In the genomic region with DNA sequence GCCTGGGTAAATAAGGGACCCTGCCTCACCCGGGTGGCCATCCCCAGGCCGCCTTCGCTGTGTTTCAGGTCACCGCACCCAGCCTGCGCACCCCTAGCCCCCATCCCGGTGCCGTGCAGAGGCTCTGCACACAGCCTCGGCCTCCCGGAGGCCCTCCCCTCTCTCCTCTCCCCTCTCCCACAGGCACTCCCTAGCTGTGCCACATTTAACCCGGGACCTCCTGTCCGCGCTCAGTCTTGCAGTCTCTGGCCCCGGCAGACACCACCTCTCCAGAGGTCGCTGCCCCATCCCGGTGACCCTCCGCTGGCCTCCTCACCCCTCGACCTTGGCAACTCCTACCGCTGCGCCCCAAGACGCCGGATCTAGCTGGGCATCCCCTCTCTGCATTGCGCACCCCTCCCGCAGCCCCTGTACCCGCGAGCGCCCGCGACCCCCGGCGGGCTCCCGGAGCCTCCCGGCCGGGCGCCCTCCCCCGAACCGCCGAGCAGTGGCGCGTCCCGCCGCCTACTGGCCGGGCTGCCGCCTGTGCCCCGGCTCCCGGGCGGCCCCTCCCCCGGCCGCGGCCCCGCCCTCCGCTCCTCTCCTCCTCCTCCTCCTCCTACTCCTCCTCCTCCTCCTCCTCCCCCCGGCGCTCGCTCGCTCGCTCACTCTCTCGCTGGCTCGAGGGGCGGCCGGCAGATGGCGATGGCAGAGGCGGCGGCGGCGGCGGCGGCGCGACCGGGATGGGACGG, we compare ENCODE assay signal across 8 cellular contexts. TPM values are rescaled to one million over a fixed set of nuclear protein-coding genes. Genes with fewer than 3 reads are reported as not detected.
DNase-seq lines count a peak whose midpoint lies in the region; ATAC-seq and TF ChIP-seq lines count a peak whose summit lies in the region.

A gene (plus strand): TSS at position 647 of the 731 bp plus-strand sequence.

- no peak within 1 kb of the TSS for H3K27ac Mint-ChIP-seq in activated CD8-positive, alpha-beta T cell treated with anti-CD3 and anti-CD28 coated beads for 36 hours
- no peak within 1 kb of the TSS for H3K27ac Mint-ChIP-seq in naive thymus-derived CD8-positive, alpha-beta T cell

- H3K27ac ChIP-seq in HEK293 (ENCODE audit: extremely low read depth, low read depth, low read length) (no peak within 1 kb of the TSS), tibial nerve (peak within 1 kb of the TSS; percentile 22 to 88 (median 63))

- H3K4me3 Mint-ChIP-seq in activated CD8-positive, alpha-beta T cell treated with anti-CD3 and anti-CD28 coated beads for 36 hours, result no peak within 1 kb of the TSS
- peak within 1 kb of the TSS in 8 of 10 donors; percentile 22 to 62 (median 41) for H3K4me3 Mint-ChIP-seq in naive thymus-derived CD8-positive, alpha-beta T cell

- TF ChIP-seq POLR2A in tibial nerve (IDR thresholded peaks at IDR 0.05), result peak in 1 of 2 donors; percentile 65

- ATAC-seq in activated CD8-positive, alpha-beta T cell treated with anti-CD3 and anti-CD28 coated beads for 36 hours, result peak; percentile 78
- no peak for ATAC-seq in naive thymus-derived CD8-positive, alpha-beta T cell
- ATAC-seq in GM21825 (IDR thresholded peaks at IDR 0.05; ENCODE audit: unreplicated experiment), result no peak

- H3K4me3 ChIP-seq in HEK293 (ENCODE audit: low read depth, low read length), result peak within 1 kb of the TSS; percentile 30
- H3K4me3 ChIP-seq in tibial nerve, result peak within 1 kb of the TSS; percentile 35 to 63 (median 42)

- H3K4me1 ChIP-seq in HEK293 (ENCODE audit: control insufficient read depth, insufficient read depth, low read length) (peaks cover 12% of the 10 kb centered on the region), tibial nerve (peaks cover 0 to 48% (median 7%) of the 10 kb centered on the region in 4 donors)

- H3K36me3 ChIP-seq in HEK293 (ENCODE audit: control insufficient read depth in 2 of 2, insufficient read depth in 1 of 2, low read length in 2 of 2) (no peaks in the 10 kb centered on the region), tibial nerve (no peaks in the 10 kb centered on the region)

- H3K9me3 ChIP-seq in HEK293 (ENCODE audit: control insufficient read depth, insufficient read depth, low read depth, low read length) (no peaks in the 10 kb centered on the region), tibial nerve (no peaks in the 10 kb centered on the region)

- CTCF ChIA-PET in HEK293 (lab: Yijun Ruan, JAX), result interaction anchor here (0.6 to 1.3 kb wide), 3 partner anchors 28 to 85 kb away, joined by 3 to 6 read pairs (median 5); no protein-coding TSS in a partner anchor
- CTCF ChIA-PET in activated CD8-positive, alpha-beta T cell treated with anti-CD3 and anti-CD28 coated beads for 36 hours (lab: Charles Lee), result interaction anchor here (1.5 to 3.6 kb wide), 2 partner anchors 216 to 218 kb away, joined by 6 to 26 read pairs; no protein-coding TSS in a partner anchor

- peak; percentile 68 for TF ChIP-seq CTCF in HEK293 (tag by site-specific recombination; IDR thresholded peaks at IDR 0.05)
- TF ChIP-seq CTCF in activated CD8-positive, alpha-beta T cell treated with anti-CD3 and anti-CD28 coated beads for 36 hours (IDR thresholded peaks at IDR 0.05), result no peak
- TF ChIP-seq CTCF in tibial nerve (IDR thresholded peaks at IDR 0.05), result peak; percentile 33 to 75 (median 67)

- POLR2A ChIA-PET in HEK293 (lab: Yijun Ruan, JAX), result interaction anchor here (1.4 kb wide), 1 partner anchor 16 kb away, joined by 3 read pairs; no protein-coding TSS in a partner anchor
- POLR2A ChIA-PET in activated CD8-positive, alpha-beta T cell treated with anti-CD3 and anti-CD28 coated beads for 36 hours (lab: Charles Lee), result interaction anchor here (0.7 kb wide), 1 partner anchor 149 kb away, joined by 5 read pairs; no protein-coding TSS in a partner anchor
- POLR2A ChIA-PET in naive thymus-derived CD8-positive, alpha-beta T cell (lab: Charles Lee), result no interaction called here

- no peaks in the 10 kb centered on the region for H3K36me3 Mint-ChIP-seq in activated CD8-positive, alpha-beta T cell treated with anti-CD3 and anti-CD28 coated beads for 36 hours (ENCODE audit: low read depth)
- peaks cover 0 to 5% (median 0%) of the 10 kb centered on the region in 3 donors for H3K36me3 Mint-ChIP-seq in naive thymus-derived CD8-positive, alpha-beta T cell

- peaks cover 2% of the 10 kb centered on the region for H3K4me1 Mint-ChIP-seq in activated CD8-positive, alpha-beta T cell treated with anti-CD3 and anti-CD28 coated beads for 36 hours (ENCODE audit: low read depth)
- peaks cover 2 to 17% (median 9%) of the 10 kb centered on the region in 4 donors for H3K4me1 Mint-ChIP-seq in naive thymus-derived CD8-positive, alpha-beta T cell

- intact Hi-C loops in activated CD8-positive, alpha-beta T cell treated with anti-CD3 and anti-CD28 coated beads for 36 hours (cut with micrococcal nuclease), result no loop called here

- peaks cover 58% of the 10 kb centered on the region for H3K27me3 Mint-ChIP-seq in activated CD8-positive, alpha-beta T cell treated with anti-CD3 and anti-CD28 coated beads for 36 hours
- peaks cover 40 to 82% (median 61%) of the 10 kb centered on the region in 5 donors for H3K27me3 Mint-ChIP-seq in naive thymus-derived CD8-positive, alpha-beta T cell

- peak in 1 of 2 donors; percentile 23 for TF ChIP-seq EP300 in tibial nerve (IDR thresholded peaks at IDR 0.05)

- H3K9me3 Mint-ChIP-seq in activated CD8-positive, alpha-beta T cell treated with anti-CD3 and anti-CD28 coated beads for 36 hours, result no peaks in the 10 kb centered on the region
- no peaks in the 10 kb centered on the region for H3K9me3 Mint-ChIP-seq in naive thymus-derived CD8-positive, alpha-beta T cell

- WGBS in tibial nerve, 2 donors, result 4% methylated on average over 39 to 60 of the region's 71 CpGs

- peak; percentile 10 for DNase-seq in GDM1 (lab: John Stamatoyannopoulos, UW)
- DNase-seq in NCI-H2171 (lab: John Stamatoyannopoulos, UW), result peak; percentile 76
- peak; percentile 52 for DNase-seq in activated CD8-positive, alpha-beta T cell treated with anti-CD3 and anti-CD28 coated beads for 36 hours
- peak; percentile 74 for DNase-seq in fibroblast of gingiva (ENCODE audit: low read depth)
- no peak for DNase-seq in naive thymus-derived CD8-positive, alpha-beta T cell
- DNase-seq in tibial nerve (ENCODE audit: low spot score in 2 of 2), result no peak

- H3K27me3 ChIP-seq in tibial nerve, result peaks cover 3 to 54% of the 10 kb centered on the region in 2 donors

TF ChIP-seq in HEK293, 187 proteins besides CTCF, POLR2A, EP300 and RAD21 (continues in another document):
- no peak for TF ChIP-seq ZNF529 (tag by site-specific recombination; IDR thresholded peaks at IDR 0.05; ENCODE audit: insufficient replicate concordance)
- TF ChIP-seq, protein P1, sequence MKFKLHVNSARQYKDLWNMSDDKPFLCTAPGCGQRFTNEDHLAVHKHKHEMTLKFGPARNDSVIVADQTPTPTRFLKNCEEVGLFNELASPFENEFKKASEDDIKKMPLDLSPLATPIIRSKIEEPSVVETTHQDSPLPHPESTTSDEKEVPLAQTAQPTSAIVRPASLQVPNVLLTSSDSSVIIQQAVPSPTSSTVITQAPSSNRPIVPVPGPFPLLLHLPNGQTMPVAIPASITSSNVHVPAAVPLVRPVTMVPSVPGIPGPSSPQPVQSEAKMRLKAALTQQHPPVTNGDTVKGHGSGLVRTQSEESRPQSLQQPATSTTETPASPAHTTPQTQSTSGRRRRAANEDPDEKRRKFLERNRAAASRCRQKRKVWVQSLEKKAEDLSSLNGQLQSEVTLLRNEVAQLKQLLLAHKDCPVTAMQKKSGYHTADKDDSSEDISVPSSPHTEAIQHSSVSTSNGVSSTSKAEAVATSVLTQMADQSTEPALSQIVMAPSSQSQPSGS (tag by site-specific recombination; IDR thresholded peaks at IDR 0.05; ENCODE audit: low read depth), result no peak
- TF ChIP-seq ZNF621 (tag by site-specific recombination; IDR thresholded peaks at IDR 0.05), result no peak
- TF ChIP-seq ZNF555 (tag by site-specific recombination; conservative IDR thresholded peaks at IDR 0.05), result no peak
- TF ChIP-seq ZNF292 (tag by site-specific recombination; IDR thresholded peaks at IDR 0.05; ENCODE audit: borderline replicate concordance, low read depth), result no peak
- TF ChIP-seq ZNF707 (tag by site-specific recombination; IDR thresholded peaks at IDR 0.05), result no peak
- TF ChIP-seq, protein P2, sequence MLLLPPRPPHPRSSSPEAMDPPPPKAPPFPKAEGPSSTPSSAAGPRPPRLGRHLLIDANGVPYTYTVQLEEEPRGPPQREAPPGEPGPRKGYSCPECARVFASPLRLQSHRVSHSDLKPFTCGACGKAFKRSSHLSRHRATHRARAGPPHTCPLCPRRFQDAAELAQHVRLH (tag by site-specific recombination; IDR thresholded peaks at IDR 0.05), result no peak
- TF ChIP-seq ZNF366 (tag by site-specific recombination; conservative IDR thresholded peaks at IDR 0.05), result no peak
- TF ChIP-seq ZIC2 (tag by site-specific recombination; IDR thresholded peaks at IDR 0.05), result peak; percentile 80
- no peak for TF ChIP-seq ZNF610 (tag by site-specific recombination; IDR thresholded peaks at IDR 0.05; ENCODE audit: borderline replicate concordance)
- TF ChIP-seq, protein P3, sequence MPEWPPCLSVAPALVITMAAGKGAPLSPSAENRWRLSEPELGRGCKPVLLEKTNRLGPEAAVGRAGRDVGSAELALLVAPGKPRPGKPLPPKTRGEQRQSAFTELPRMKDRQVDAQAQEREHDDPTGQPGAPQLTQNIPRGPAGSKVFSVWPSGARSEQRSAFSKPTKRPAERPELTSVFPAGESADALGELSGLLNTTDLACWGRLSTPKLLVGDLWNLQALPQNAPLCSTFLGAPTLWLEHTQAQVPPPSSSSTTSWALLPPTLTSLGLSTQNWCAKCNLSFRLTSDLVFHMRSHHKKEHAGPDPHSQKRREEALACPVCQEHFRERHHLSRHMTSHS (tag by site-specific recombination; IDR thresholded peaks at IDR 0.05), result no peak

RNA-seq across cellular contexts. Expression of the gene that starts here (rescaled TPM):
- total RNA-seq in activated CD8-positive, alpha-beta T cell treated with anti-CD3 and anti-CD28 coated beads for 36 hours, result not detected
- not detected for total RNA-seq in naive thymus-derived CD8-positive, alpha-beta T cell
- not detected for polyA plus RNA-seq in naive thymus-derived CD8-positive, alpha-beta T cell
- total RNA-seq in tibial nerve, result 10 to 100 TPM; 17.8 to 38.0 (median 29.4) TPM

Comparison
In these comparisons a context has a peak if more than half of its experiments do, and no peak if none do; other contexts are left out.
1. RNA of the gene that starts here (total RNA-seq): 17.8 to 38.0 TPM in tibial nerve; not detected in naive thymus-derived CD8-positive, alpha-beta T cell and not detected in activated CD8-positive, alpha-beta T cell treated with anti-CD3 and anti-CD28 coated beads for 36 hours; every median in the first group is over 10 times any median in the second.
2. Peak in DNase-seq and ATAC-seq in activated CD8-positive, alpha-beta T cell treated with anti-CD3 and anti-CD28 coated beads for 36 hours; RNA of the gene not detected or under 1 TPM.
3. DNase-seq: peak in GDM1 (single experiment), NCI-H2171 (single experiment) and fibroblast of gingiva (single experiment); none in naive thymus-derived CD8-positive, alpha-beta T cell (0 of 10) and tibial nerve (0 of 2).